ENCODE assay signal across 24 cellular contexts in the genomic region with DNA sequence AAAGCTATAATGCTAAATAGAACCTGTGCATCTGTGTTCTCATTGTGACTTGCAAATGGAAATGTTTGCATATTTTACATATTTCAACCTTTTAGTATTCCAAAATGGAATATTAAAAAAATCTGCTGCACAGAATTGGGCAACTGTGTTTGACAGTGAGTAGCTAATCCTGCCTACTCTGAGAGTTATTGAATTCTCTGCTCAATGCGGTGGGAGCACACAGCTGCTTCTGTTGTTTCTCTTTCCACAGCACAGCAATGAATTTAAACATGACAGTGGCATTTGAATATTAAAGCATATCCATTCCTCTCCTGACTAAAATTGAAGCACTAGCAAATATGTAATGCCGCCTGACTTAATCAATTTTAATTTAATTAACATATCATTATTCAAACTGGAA.
"Had no signal": no experiment of that assay in that cellular context is flagged by ENCODE, and none has a peak within 500 bp of the region (broad histone marks: within the 10 kb centered on the region; RNA-seq: fewer than 3 reads in every experiment).

No MANE protein-coding gene starts in this region.

- H3K27me3 Mint-ChIP-seq: activated T-cell treated with anti-CD3 and anti-CD28 coated beads, Interleukin-2, amount 50 U/mL, for 24 hours; central memory CD8-positive, alpha-beta T cell; stimulated activated naive CD8-positive, alpha-beta T cell treated with anti-CD3 and anti-CD28 coated beads, Interleukin-15, Interleukin-2, amounts not matched to agents 100 ng/mL and 50 ng/mL, for 24 hours; type B pancreatic cell had no signal

- H3K36me3 ChIP-seq: esophagus squamous epithelium, left lung, lower lobe of right lung, vagina had no signal

- DNase-seq: activated CD4-positive, alpha-beta T cell treated with anti-CD3 and anti-CD28 coated beads for 48 hours; activated CD4-positive, alpha-beta T cell treated with anti-CD3 and anti-CD28 coated beads, Interleukin-2, amount 50 U/mL, for 48 hours; activated CD8-positive, alpha-beta memory T cell treated with anti-CD3 and anti-CD28 coated beads, Interleukin-2, amount 50 U/mL, for 48 hours; activated gamma-delta T cell; activated naive CD4-positive, alpha-beta T cell treated with anti-CD3 and anti-CD28 coated beads, Interleukin-2, amount 50 U/mL, for 16 hours; activated T-cell treated with anti-CD3 and anti-CD28 coated beads, Interleukin-2, amount 50 U/mL, for 24 hours; dermis blood vessel endothelial cell; effector CD4-positive, alpha-beta T cell; esophagus squamous epithelium; glutamatergic neuron; left lung; lower lobe of right lung; mesenchymal stem cell; small intestine; stimulated activated CD4-positive, alpha-beta T cell treated with anti-CD3 and anti-CD28 coated beads, Interleukin-4, amount 100 ng/mL, for 24 hours; T-helper 1 cell had no signal

- H3K27ac Mint-ChIP-seq: activated T-cell treated with anti-CD3 and anti-CD28 coated beads, Interleukin-2, amount 50 U/mL, for 24 hours; stimulated activated effector memory CD8-positive, alpha-beta T cell treated with anti-CD3 and anti-CD28 coated beads, Interleukin-12 subunit alpha, Interleukin-12 subunit beta, amount 100 ng/mL, for 72 hours; stimulated activated naive CD8-positive, alpha-beta T cell treated with anti-CD3 and anti-CD28 coated beads, Interleukin-15, Interleukin-2, amounts not matched to agents 100 ng/mL and 50 ng/mL, for 24 hours; T-helper 2 cell treated with Interferon-gamma antibody and Interleukin-4, amounts not matched to agents 5 μg/mL and 100 μg/mL, for 36 hours; type B pancreatic cell had no signal

- H3K9me3 Mint-ChIP-seq: stimulated activated effector memory CD8-positive, alpha-beta T cell treated with anti-CD3 and anti-CD28 coated beads, Interleukin-12 subunit alpha, Interleukin-12 subunit beta, amount 100 ng/mL, for 72 hours; stimulated activated naive CD8-positive, alpha-beta T cell treated with anti-CD3 and anti-CD28 coated beads, Interleukin-15, Interleukin-2, amounts not matched to agents 100 ng/mL and 50 ng/mL, for 24 hours had no signal

- H3K27ac ChIP-seq: esophagus squamous epithelium, left lung, lower lobe of right lung, vagina had no signal

- H3K27me3 ChIP-seq: esophagus squamous epithelium, left lung, vagina had no signal

- ATAC-seq: left lung; lower lobe of right lung; sciatic nerve; stimulated activated effector memory CD8-positive, alpha-beta T cell treated with anti-CD3 and anti-CD28 coated beads, Interleukin-12 subunit alpha, Interleukin-12 subunit beta, amount 100 ng/mL, for 72 hours had no signal

- H3K4me3 ChIP-seq: esophagus squamous epithelium, left lung, lower lobe of right lung, vagina had no signal

- H3K36me3 Mint-ChIP-seq: stimulated activated effector memory CD8-positive, alpha-beta T cell treated with anti-CD3 and anti-CD28 coated beads, Interleukin-12 subunit alpha, Interleukin-12 subunit beta, amount 100 ng/mL, for 72 hours had no signal

- H3K4me1 ChIP-seq: esophagus squamous epithelium, left lung, lower lobe of right lung, vagina had no signal

- H3K4me1 Mint-ChIP-seq: central memory CD8-positive, alpha-beta T cell; stimulated activated effector memory CD8-positive, alpha-beta T cell treated with anti-CD3 and anti-CD28 coated beads, Interleukin-12 subunit alpha, Interleukin-12 subunit beta, amount 100 ng/mL, for 72 hours had no signal

- H3K9me3 ChIP-seq: esophagus squamous epithelium, left lung, lower lobe of right lung, vagina had no signal

- H3K4me3 Mint-ChIP-seq: activated T-cell treated with anti-CD3 and anti-CD28 coated beads, Interleukin-2, amount 50 U/mL, for 24 hours; central memory CD8-positive, alpha-beta T cell; nephron; stimulated activated effector memory CD8-positive, alpha-beta T cell treated with anti-CD3 and anti-CD28 coated beads, Interleukin-12 subunit alpha, Interleukin-12 subunit beta, amount 100 ng/mL, for 72 hours; stimulated activated naive CD8-positive, alpha-beta T cell treated with anti-CD3 and anti-CD28 coated beads, Interleukin-15, Interleukin-2, amounts not matched to agents 100 ng/mL and 50 ng/mL, for 24 hours; T-helper 2 cell treated with Interferon-gamma antibody and Interleukin-4, amounts not matched to agents 5 μg/mL and 100 μg/mL, for 36 hours; type B pancreatic cell had no signal
